In genomic region chr17:80264048-80264792, GRCh38 we compare ENCODE assay signal across 8 cellular contexts. TPM values are rescaled to one million over a fixed set of nuclear protein-coding genes. Genes with fewer than 3 reads are reported as not detected.
DNase-seq lines count a peak whose midpoint lies in the region; ATAC-seq and TF ChIP-seq lines count a peak whose summit lies in the region.

No MANE protein-coding gene starts in this region.

- H2AFZ ChIP-seq in fibroblast of lung (ENCODE audit: low read length): no peak overlapping the region

- peak overlapping the region; percentile 30 for H3K9ac ChIP-seq in fibroblast of lung (ENCODE audit: insufficient read depth, low read length)

- peaks cover 2% of the 10 kb centered on the region for H3K36me3 ChIP-seq in fibroblast of lung (ENCODE audit: control insufficient read depth, insufficient read depth, low read length)

- no peak for TF ChIP-seq CTCF in HFF-Myc (IDR thresholded peaks at IDR 0.05; ENCODE audit: low read depth, low read length, missing control alignments)
- TF ChIP-seq CTCF in fibroblast of lung (conservative IDR thresholded peaks at IDR 0.05 in 1 of 2, IDR thresholded peaks at IDR 0.05 in 1 of 2; ENCODE audit: low read depth in 1 of 2, low read length in 2 of 2): no peak
- no peak for TF ChIP-seq CTCF in GM13976 (IDR thresholded peaks at IDR 0.05; ENCODE audit: borderline replicate concordance, control extremely low read depth, extremely low read depth, insufficient read depth, missing control alignments)

- DNase-seq in HFF-Myc (ENCODE audit: extremely low read depth, low read depth): no peak
- DNase-seq in activated CD4-positive, alpha-beta T cell treated with anti-CD3 and anti-CD28 coated beads, Interleukin-2, amount 50 U/mL, for 48 hours: peak; percentile 59 to 68
- no peak for DNase-seq in fibroblast of lung (ENCODE audit: low read depth in 2 of 2)
- peak; percentile 43 to 48 for DNase-seq in stimulated activated CD8-positive, alpha-beta memory T cell treated with anti-CD3 and anti-CD28 coated beads, Interleukin-15, amount 100 ng/mL, for 4 hours (ENCODE audit: low read depth in 2 of 2)
- no peak for DNase-seq in NCI-H774 (lab: John Stamatoyannopoulos, UW)
- DNase-seq in GM13976 (ENCODE audit: low spot score): no peak

- no peaks in the 10 kb centered on the region for H4K20me1 ChIP-seq in fibroblast of lung (ENCODE audit: control insufficient read depth, extremely low read depth, insufficient read depth, low read length)

- H3K9me3 ChIP-seq in fibroblast of lung (ENCODE audit: control insufficient read depth, insufficient read depth, low read depth, low read length): no peaks in the 10 kb centered on the region

- peaks cover 17% of the 10 kb centered on the region for H3K4me1 ChIP-seq in fibroblast of lung (ENCODE audit: control insufficient read depth, extremely low read depth, insufficient read depth, low read length)

- peak overlapping the region; percentile 73 for H3K27ac ChIP-seq in fibroblast of lung (ENCODE audit: insufficient read depth, low read length)

- no peaks in the 10 kb centered on the region for H3K27me3 ChIP-seq in fibroblast of lung (ENCODE audit: control insufficient read depth, insufficient read depth, low read length)

- in situ Hi-C loops in GM13976 (cut with MboI; ENCODE audit: low sequenced_read_pairs, unreplicated experiment): no loop called here

- H3K4me3 ChIP-seq in HFF-Myc (replicated peaks; ENCODE audit: low read depth, low read length): peak overlapping the region; percentile 37
- H3K4me3 ChIP-seq in fibroblast of lung (replicated peaks in 1 of 4; ENCODE audit: control extremely low read depth in 1 of 4, insufficient read depth in 1 of 4, low read depth in 3 of 4, low read length in 4 of 4): peak overlapping the region; percentile 48 to 91 (median 71)

- no peak for ATAC-seq in HG03342 (IDR thresholded peaks at IDR 0.05; ENCODE audit: unreplicated experiment)
- no peak for ATAC-seq in HG03469 (IDR thresholded peaks at IDR 0.05; ENCODE audit: unreplicated experiment)

- peaks cover 40% of the 10 kb centered on the region for H3K79me2 ChIP-seq in fibroblast of lung (ENCODE audit: control insufficient read depth, insufficient read depth, low read length)

- peak overlapping the region; percentile 83 for H3K4me2 ChIP-seq in fibroblast of lung (ENCODE audit: extremely low read depth, insufficient read depth, low read length)

RNA-seq across cellular contexts. Expression of gene RNF213, which starts 3.6 kb away (rescaled TPM):
- 130 and 245 TPM in 2 replicates for total RNA-seq in fibroblast of lung
- polyA plus RNA-seq in fibroblast of lung: 36.8 and 56.2 TPM in 2 replicates
- polyA plus RNA-seq in fibroblast of lung (2012): 40.9 and 54.7 TPM in 2 replicates
- polyA minus RNA-seq in fibroblast of lung (ENCODE audit: low replicate concordance): 609 and 665 TPM in 2 replicates

RNA-seq across cellular contexts. Expression of gene SLC26A11, which starts 44.0 kb away (rescaled TPM):
- 8.2 and 19.3 TPM in 2 replicates for total RNA-seq in fibroblast of lung
- polyA plus RNA-seq in fibroblast of lung: 5.8 and 6.5 TPM in 2 replicates
- polyA plus RNA-seq in fibroblast of lung (2012): 6.7 and 10.5 TPM in 2 replicates
- 11.0 and 11.6 TPM in 2 replicates for polyA minus RNA-seq in fibroblast of lung (ENCODE audit: low replicate concordance)

RNA-seq across cellular contexts. Expression of gene SGSH, which starts 44.1 kb away (rescaled TPM):
- 12.1 and 26.9 TPM in 2 replicates for total RNA-seq in fibroblast of lung
- polyA plus RNA-seq in fibroblast of lung: 57.2 and 70.7 TPM in 2 replicates
- polyA plus RNA-seq in fibroblast of lung (2012): 40.5 and 55.2 TPM in 2 replicates
- 114 and 187 TPM in 2 replicates for polyA minus RNA-seq in fibroblast of lung (ENCODE audit: low replicate concordance)

Comparison
In these comparisons a context has a peak if more than half of its experiments do, and no peak if none do; other contexts are left out.
1. DNase-seq: peak in activated CD4-positive, alpha-beta T cell treated with anti-CD3 and anti-CD28 coated beads, Interleukin-2, amount 50 U/mL, for 48 hours (2 of 2) and stimulated activated CD8-positive, alpha-beta memory T cell treated with anti-CD3 and anti-CD28 coated beads, Interleukin-15, amount 100 ng/mL, for 4 hours (2 of 2); none in HFF-Myc (single experiment), fibroblast of lung (0 of 2), NCI-H774 (single experiment) and GM13976 (single experiment).